In genomic region chr3:19937459-19938362, GRCh38 we compare ENCODE assay signal across 13 cellular contexts. TPM values are rescaled to one million over a fixed set of nuclear protein-coding genes. Genes with fewer than 3 reads are reported as not detected.
DNase-seq lines count a peak whose midpoint lies in the region; ATAC-seq and TF ChIP-seq lines count a peak whose summit lies in the region.
"Had no signal": no experiment of that assay in that cellular context is flagged by ENCODE, and none has a peak within 500 bp of the region (broad histone marks: within the 10 kb centered on the region; RNA-seq: fewer than 3 reads in every experiment).

No MANE protein-coding gene starts in this region.

- no peak overlapping the region for H3K23ac ChIP-seq in mesenchymal stem cell (ENCODE audit: low read length in 2 of 2)

- no peaks in the 10 kb centered on the region for H3K27me3 ChIP-seq in GM23338 (ENCODE audit: insufficient read depth)
- H3K27me3 ChIP-seq in Loucy (ENCODE audit: insufficient read depth, low read length, poor library complexity, severe bottlenecking), result no peaks in the 10 kb centered on the region
- H3K27me3 ChIP-seq in mesenchymal stem cell (ENCODE audit: control insufficient read depth in 1 of 2, insufficient read depth in 1 of 2, low read length in 2 of 2), result peaks cover 0 to 15% of the 10 kb centered on the region in 2 experiments
- H3K27me3 ChIP-seq: Peyer's patch had no signal

- intact Hi-C loops in sciatic nerve (cut with DNase I), result no loop called here

- no peak overlapping the region for H4K91ac ChIP-seq in mesenchymal stem cell (ENCODE audit: low read length)

- H3K9me2 ChIP-seq in GM23338 (ENCODE audit: insufficient read depth), result 0 out of 2 replicates have a peak, but pooled peaks cover 3% of the 10 kb centered on the region
- no peaks in the 10 kb centered on the region for H3K9me2 ChIP-seq in Loucy (replicated peaks; ENCODE audit: low read depth, low read length)

- H3K4me3 Mint-ChIP-seq in GM23338 (no peak overlapping the region), osteocyte (ENCODE audit: unreplicated experiment) (no peak overlapping the region)
- H3K4me3 Mint-ChIP-seq in activated naive CD8-positive, alpha-beta T cell treated with anti-CD3 and anti-CD28 coated beads for 36 hours, result peak overlapping the region; percentile 6
- H3K4me3 Mint-ChIP-seq: CD8-positive, alpha-beta T cell; central memory CD8-positive, alpha-beta T cell had no signal

- peaks cover 11% of the 10 kb centered on the region for H3K4me1 Mint-ChIP-seq in GM23338
- peaks cover 17% of the 10 kb centered on the region for H3K4me1 Mint-ChIP-seq in activated naive CD8-positive, alpha-beta T cell treated with anti-CD3 and anti-CD28 coated beads for 36 hours
- H3K4me1 Mint-ChIP-seq in osteocyte (ENCODE audit: unreplicated experiment), result no peaks in the 10 kb centered on the region
- H3K4me1 Mint-ChIP-seq: central memory CD8-positive, alpha-beta T cell had no signal

- no peak overlapping the region for H3K14ac ChIP-seq in mesenchymal stem cell (ENCODE audit: low read length in 2 of 2)

- H3K9ac ChIP-seq in Loucy (ENCODE audit: low read depth, low read length, poor library complexity, severe bottlenecking) (peak overlapping the region; percentile 25), mesenchymal stem cell (ENCODE audit: low read length) (no peak overlapping the region)

- H4K8ac ChIP-seq in mesenchymal stem cell (ENCODE audit: low read length), result no peak overlapping the region

- H3K4me1 ChIP-seq in GM23338 (ENCODE audit: insufficient read depth) (peaks cover 6% of the 10 kb centered on the region), Loucy (ENCODE audit: insufficient read depth, low read length, poor library complexity, severe bottlenecking) (peaks cover 18% of the 10 kb centered on the region), mesenchymal stem cell (ENCODE audit: control insufficient read depth, insufficient read depth, low read depth, low read length) (no peaks in the 10 kb centered on the region)
- H3K4me1 ChIP-seq: Peyer's patch had no signal

- H2BK120ac ChIP-seq in mesenchymal stem cell (ENCODE audit: low read depth, low read length), result no peak overlapping the region

- H2BK5ac ChIP-seq in mesenchymal stem cell (ENCODE audit: low read depth, low read length, poor library complexity, severe bottlenecking), result no peak overlapping the region

- H3K4me2 ChIP-seq in GM23338 (no peak overlapping the region), Loucy (ENCODE audit: low read depth, low read length, poor library complexity, severe bottlenecking) (peak overlapping the region; percentile 67), mesenchymal stem cell (ENCODE audit: low read length, poor library complexity, severe bottlenecking) (no peak overlapping the region)

- no peak overlapping the region for H3K18ac ChIP-seq in mesenchymal stem cell (ENCODE audit: low read depth in 1 of 2, low read length in 2 of 2)

- peaks cover 4% of the 10 kb centered on the region for H3K36me3 Mint-ChIP-seq in GM23338 (ENCODE audit: low read depth)
- H3K36me3 Mint-ChIP-seq in activated naive CD8-positive, alpha-beta T cell treated with anti-CD3 and anti-CD28 coated beads for 36 hours, result no peaks in the 10 kb centered on the region
- no peaks in the 10 kb centered on the region for H3K36me3 Mint-ChIP-seq in osteocyte (ENCODE audit: unreplicated experiment)
- H3K36me3 Mint-ChIP-seq: CD8-positive, alpha-beta T cell had no signal

- no peak overlapping the region for H2BK15ac ChIP-seq in mesenchymal stem cell (ENCODE audit: low read depth, poor library complexity, severe bottlenecking)

- peak; percentile 18 for DNase-seq in GM23338 (ENCODE audit: low spot score)
- no peak for DNase-seq in activated naive CD8-positive, alpha-beta T cell treated with anti-CD3 and anti-CD28 coated beads for 36 hours
- peak; percentile 38 for DNase-seq in mesenchymal stem cell
- no peak for DNase-seq in NK-92 (lab: John Stamatoyannopoulos, UW; ENCODE audit: unreplicated experiment)
- no peak for DNase-seq in osteocyte (ENCODE audit: extremely low spot score, unreplicated experiment)
- no peak for DNase-seq in sciatic nerve (ENCODE audit: low spot score)
- DNase-seq: CD8-positive, alpha-beta T cell; esophagus squamous epithelium; NCI-H2171 treated with DMSO at 0.1 percent for 48 hours; Peyer's patch; posterior cingulate gyrus had no signal

- H3K79me2 ChIP-seq in GM23338 (replicated peaks; ENCODE audit: insufficient read depth) (no peaks in the 10 kb centered on the region), Loucy (ENCODE audit: insufficient read depth, low read length) (no peaks in the 10 kb centered on the region)

- peaks cover 7% of the 10 kb centered on the region; the same call in 2 of the 3 replicates for H3K9me3 Mint-ChIP-seq in GM23338
- no peaks in the 10 kb centered on the region for H3K9me3 Mint-ChIP-seq in activated naive CD8-positive, alpha-beta T cell treated with anti-CD3 and anti-CD28 coated beads for 36 hours
- no peaks in the 10 kb centered on the region for H3K9me3 Mint-ChIP-seq in osteocyte (ENCODE audit: unreplicated experiment)
- H3K9me3 Mint-ChIP-seq: CD8-positive, alpha-beta T cell; central memory CD8-positive, alpha-beta T cell had no signal

- no peak for TF ChIP-seq CTCF in GM23338 (conservative IDR thresholded peaks at IDR 0.05; ENCODE audit: low read depth in 2 of 2)
- no peak for TF ChIP-seq CTCF in Loucy (conservative IDR thresholded peaks at IDR 0.05; ENCODE audit: low read length)
- no peak for TF ChIP-seq CTCF in osteocyte (IDR thresholded peaks at IDR 0.05)

- H3K27ac Mint-ChIP-seq in GM23338 (no peak overlapping the region), osteocyte (ENCODE audit: unreplicated experiment) (no peak overlapping the region)
- H3K27ac Mint-ChIP-seq in activated naive CD8-positive, alpha-beta T cell treated with anti-CD3 and anti-CD28 coated beads for 36 hours, result no peak overlapping the region
- H3K27ac Mint-ChIP-seq: CD8-positive, alpha-beta T cell had no signal

- H3K27me3 Mint-ChIP-seq in GM23338 (ENCODE audit: insufficient read depth, low read depth, poor library complexity), result peaks cover 4% of the 10 kb centered on the region
- H3K27me3 Mint-ChIP-seq in activated naive CD8-positive, alpha-beta T cell treated with anti-CD3 and anti-CD28 coated beads for 36 hours, result peaks cover 14% of the 10 kb centered on the region
- H3K27me3 Mint-ChIP-seq in osteocyte (ENCODE audit: unreplicated experiment), result peaks cover 7% of the 10 kb centered on the region

- WGBS in mesenchymal stem cell, result 4% methylated on average over 2 of the region's 8 CpGs

- no peak overlapping the region for H2BK12ac ChIP-seq in mesenchymal stem cell (ENCODE audit: low read length in 2 of 2)

- H3K4ac ChIP-seq in mesenchymal stem cell (ENCODE audit: low read depth in 1 of 2, low read length in 2 of 2), result no peak overlapping the region

- H2AFZ ChIP-seq in GM23338, result no peak overlapping the region
- H2AFZ ChIP-seq in Loucy (ENCODE audit: low read length), result peak overlapping the region; percentile 73
- H2AFZ ChIP-seq in mesenchymal stem cell (ENCODE audit: low read depth, low read length), result no peak overlapping the region

- H3K27ac ChIP-seq in GM23338 (ENCODE audit: low read depth) (no peak overlapping the region), mesenchymal stem cell (ENCODE audit: low read length, poor library complexity, severe bottlenecking) (peak overlapping the region; percentile 18)
- H3K27ac ChIP-seq: esophagus squamous epithelium, Peyer's patch had no signal

- H4K20me1 ChIP-seq in GM23338 (replicated peaks; ENCODE audit: insufficient read depth) (no peaks in the 10 kb centered on the region), Loucy (ENCODE audit: insufficient read depth, low read length, poor library complexity, severe bottlenecking) (no peaks in the 10 kb centered on the region)

- no peaks in the 10 kb centered on the region for H3F3A ChIP-seq in GM23338 (replicated peaks; ENCODE audit: low read depth)
- no peaks in the 10 kb centered on the region; the same call in 1 of the 2 replicates for H3F3A ChIP-seq in Loucy (ENCODE audit: low read depth)

- H2AK5ac ChIP-seq in mesenchymal stem cell (ENCODE audit: low read length, severe bottlenecking), result no peak overlapping the region

- ATAC-seq in GM23338 (no peak), sciatic nerve (no peak)
- ATAC-seq: CD8-positive, alpha-beta T cell had no signal

- H3K9me3 ChIP-seq in Loucy (ENCODE audit: insufficient read depth, low read depth, low read length) (no peaks in the 10 kb centered on the region), mesenchymal stem cell (ENCODE audit: control insufficient read depth, low read length) (no peaks in the 10 kb centered on the region)
- H3K9me3 ChIP-seq: esophagus squamous epithelium, Peyer's patch had no signal

- no peak overlapping the region for H3K4me3 ChIP-seq in GM23338
- H3K4me3 ChIP-seq in Loucy (ENCODE audit: low read length, poor library complexity, severe bottlenecking), result peak overlapping the region; percentile 12
- no peak overlapping the region for H3K4me3 ChIP-seq in mesenchymal stem cell (ENCODE audit: insufficient read depth in 1 of 2, low read depth in 1 of 2, low read length in 2 of 2)
- H3K4me3 ChIP-seq: esophagus squamous epithelium, Peyer's patch had no signal

- no peaks in the 10 kb centered on the region for H3K79me1 ChIP-seq in mesenchymal stem cell (replicated peaks; ENCODE audit: low read length, poor library complexity, severe bottlenecking)

- no peaks in the 10 kb centered on the region for H3K36me3 ChIP-seq in GM23338 (ENCODE audit: insufficient read depth)
- H3K36me3 ChIP-seq in Loucy (ENCODE audit: insufficient read depth, low read length), result no peaks in the 10 kb centered on the region
- H3K36me3 ChIP-seq in mesenchymal stem cell (ENCODE audit: control insufficient read depth in 1 of 2, insufficient read depth in 2 of 2, low read depth in 1 of 2, low read length in 2 of 2), result no peaks in the 10 kb centered on the region
- H3K36me3 ChIP-seq: esophagus squamous epithelium, Peyer's patch had no signal

TF ChIP-seq in GM23338, 12 proteins besides CTCF, POLR2A, EP300 and RAD21 (continues in another document):
- TF ChIP-seq POLR2AphosphoS5 (IDR thresholded peaks at IDR 0.05; ENCODE audit: low read depth) (no peak), CREB1 (CRISPR knock-in tag; IDR thresholded peaks at IDR 0.05; ENCODE audit: low read depth) (no peak), EZH2 (IDR thresholded peaks at IDR 0.05; ENCODE audit: low read depth, unreplicated experiment) (no peak), NANOG (IDR thresholded peaks at IDR 0.05; ENCODE audit: borderline replicate concordance) (no peak)

RNA-seq across cellular contexts. Expression of gene EFHB, which starts 3.7 kb away (rescaled TPM):
- 0.35 and 1.0 TPM in 2 replicates for total RNA-seq in GM23338 (2014; rRNA removed; shearing (Covaris generic))
- polyA plus RNA-seq in GM23338 (2016; fragmentation: Nextera tagmentation; extraction: Ambion mirVana), result 0.68 and 1.4 TPM in 2 replicates
- under 1 TPM; 0.50 to 0.87 TPM for total RNA-seq in activated naive CD8-positive, alpha-beta T cell treated with anti-CD3 and anti-CD28 coated beads for 36 hours
- 0.54 TPM for polyA plus RNA-seq in mesenchymal stem cell (2013, experiment 1 of 2)
- polyA plus RNA-seq in mesenchymal stem cell (2013, experiment 2 of 2), result 0.82 TPM
- total RNA-seq in osteocyte, result 1.8 and 2.7 TPM in 2 replicates
- total RNA-seq in sciatic nerve, result 8.4 TPM

RNA-seq across cellular contexts. Expression of gene RAB5A, which starts 9.2 kb away (rescaled TPM):
- 128 and 139 TPM in 2 replicates for total RNA-seq in GM23338 (2014; rRNA removed; shearing (Covaris generic))
- 97.6 and 110 TPM in 2 replicates for polyA plus RNA-seq in GM23338 (2016; fragmentation: Nextera tagmentation; extraction: Ambion mirVana)
- total RNA-seq in activated naive CD8-positive, alpha-beta T cell treated with anti-CD3 and anti-CD28 coated beads for 36 hours, result 10 to 100 TPM; 54.2 to 56.0 TPM
- polyA plus RNA-seq in mesenchymal stem cell (2013, experiment 1 of 2), result 61.2 TPM
- 61.5 TPM for polyA plus RNA-seq in mesenchymal stem cell (2013, experiment 2 of 2)
- 83.0 and 84.8 TPM in 2 replicates for total RNA-seq in osteocyte
- 66.9 TPM for total RNA-seq in sciatic nerve

Comparison
In these comparisons a context has a peak if more than half of its experiments do, and no peak if none do; other contexts are left out.
1. DNase-seq: peak in GM23338 (single experiment) and mesenchymal stem cell (single experiment); none in activated naive CD8-positive, alpha-beta T cell treated with anti-CD3 and anti-CD28 coated beads for 36 hours (single experiment), NK-92 (single experiment), osteocyte (single experiment) and sciatic nerve (single experiment).